6 cellular contexts compared by ENCODE assay signal in the genomic region with DNA sequence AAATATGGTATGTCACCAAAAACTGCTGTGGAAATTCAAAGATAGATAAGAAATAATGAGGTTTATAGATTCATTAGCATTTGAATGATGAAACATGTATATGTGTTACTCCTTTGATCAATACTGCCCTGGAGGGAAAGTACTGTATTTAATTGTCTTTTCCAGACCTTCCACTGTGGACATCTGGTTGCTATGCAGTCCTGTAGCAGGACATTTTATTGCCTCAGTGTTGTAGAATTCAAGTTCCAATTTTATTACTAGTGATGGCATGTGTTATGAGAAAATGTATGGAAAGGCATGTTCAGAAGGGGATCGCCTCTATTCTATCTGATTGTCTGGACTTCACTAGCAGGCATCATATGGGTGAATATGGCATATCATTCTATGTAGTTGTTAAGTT.
"Had no signal": no experiment of that assay in that cellular context is flagged by ENCODE, and none has a peak within 500 bp of the region (broad histone marks: within the 10 kb centered on the region; RNA-seq: fewer than 3 reads in every experiment).

No MANE protein-coding gene starts in this region.

- H3K27ac Mint-ChIP-seq: IgD-negative memory B cell had no signal

- ATAC-seq: HepG2, K562 had no signal

- H3K4me3 Mint-ChIP-seq: IgD-negative memory B cell had no signal

- H3K36me3 Mint-ChIP-seq: IgD-negative memory B cell had no signal

- DNase-seq: IMR-90, KBM-7 had no signal

- H3K9me3 Mint-ChIP-seq: IgD-negative memory B cell had no signal

- H3K27ac ChIP-seq: HL-60 had no signal

- H3K4me3 ChIP-seq: K562 had no signal
